ENCODE assay signal across 11 cellular contexts in genomic region chr3:52204337-52205073, GRCh38. TPM values are rescaled to one million over a fixed set of nuclear protein-coding genes. Genes with fewer than 3 reads are reported as not detected.
DNase-seq lines count a peak whose midpoint lies in the region; ATAC-seq and TF ChIP-seq lines count a peak whose summit lies in the region.
"Had no signal": no experiment of that assay in that cellular context is flagged by ENCODE, and none has a peak within 500 bp of the region (broad histone marks: within the 10 kb centered on the region; RNA-seq: fewer than 3 reads in every experiment).

No MANE protein-coding gene starts in this region.

- H3K4me3 Mint-ChIP-seq in MCF 10A (ENCODE audit: unreplicated experiment), result no peak overlapping the region
- no peak overlapping the region for H3K4me3 Mint-ChIP-seq in chondrocyte (ENCODE audit: unreplicated experiment)
- H3K4me3 Mint-ChIP-seq: CD4-positive, CD25-positive, alpha-beta regulatory T cell had no signal

- peaks cover 89% of the 10 kb centered on the region for H3K36me3 ChIP-seq in upper lobe of right lung

- H3K9me3 ChIP-seq in upper lobe of right lung, result no peaks in the 10 kb centered on the region
- H3K9me3 ChIP-seq: SJSA1 had no signal

- DNase-seq in activated naive CD4-positive, alpha-beta T cell treated with anti-CD3 and anti-CD28 coated beads, Interleukin-2, amount 50 U/mL, for 72 hours (ENCODE audit: low spot score in 2 of 2), result no peak
- DNase-seq in activated naive CD4-positive, alpha-beta T cell treated with Interleukin-2 at 50 U/mL for 16 hours, result no peak
- peak; percentile 70 for DNase-seq in NCI-H2196 (lab: John Stamatoyannopoulos, UW; ENCODE audit: unreplicated experiment)
- peak; percentile 92 for DNase-seq in MCF 10A (ENCODE audit: unreplicated experiment)
- no peak for DNase-seq in upper lobe of right lung
- no peak for DNase-seq in cerebellum (ENCODE audit: low spot score)
- no peak for DNase-seq in chondrocyte (ENCODE audit: low spot score)
- DNase-seq: dermis blood vessel endothelial cell had no signal

- intact Hi-C loops in MCF 10A (cut with micrococcal nuclease) (no loop called here), upper lobe of right lung (cut with DNase I) (no loop called here)

- CTCF ChIA-PET in MCF 10A (lab: Yijun Ruan, JAX), result interaction anchor here (0.5 to 2.2 kb wide), 10 partner anchors 27 to 209 kb away, joined by 3 to 13 read pairs (median 4); partner anchors contain the start of gene RPL29

- H3K4me1 Mint-ChIP-seq in MCF 10A (ENCODE audit: insufficient read depth, unreplicated experiment), result peaks cover 20% of the 10 kb centered on the region
- H3K4me1 Mint-ChIP-seq in chondrocyte (ENCODE audit: low read depth), result peaks cover 21% of the 10 kb centered on the region

- no TSS peak for BruUV-seq in MCF 10A (replicated peaks; lab: Mats Ljungman, UMichigan)

- no peak overlapping the region for H3K4me3 ChIP-seq in upper lobe of right lung
- H3K4me3 ChIP-seq: SJSA1 had no signal

- POLR2A ChIA-PET in MCF 10A (lab: Yijun Ruan, JAX), result interaction anchor here (0.7 to 2.3 kb wide), 17 partner anchors 10 to 263 kb away, joined by 3 to 17 read pairs (median 4); partner anchors contain the start of genes ABHD14A, GLYCTK, POC1A and RRP9

- peaks cover 41% of the 10 kb centered on the region for H3K4me1 ChIP-seq in upper lobe of right lung

- no peaks in the 10 kb centered on the region for H3K9me3 Mint-ChIP-seq in activated naive CD4-positive, alpha-beta T cell treated with anti-CD3 and anti-CD28 coated beads, Interleukin-2, amount 50 U/mL, for 72 hours
- no peaks in the 10 kb centered on the region for H3K9me3 Mint-ChIP-seq in MCF 10A (ENCODE audit: unreplicated experiment)
- no peaks in the 10 kb centered on the region for H3K9me3 Mint-ChIP-seq in chondrocyte (ENCODE audit: low read depth)
- H3K9me3 Mint-ChIP-seq: CD4-positive, CD25-positive, alpha-beta regulatory T cell had no signal

- peaks cover 33 to 55% of the 10 kb centered on the region in 2 donors for H3K36me3 Mint-ChIP-seq in activated naive CD4-positive, alpha-beta T cell treated with anti-CD3 and anti-CD28 coated beads, Interleukin-2, amount 50 U/mL, for 72 hours
- peaks cover 94% of the 10 kb centered on the region for H3K36me3 Mint-ChIP-seq in MCF 10A (ENCODE audit: insufficient read depth, unreplicated experiment)
- H3K36me3 Mint-ChIP-seq in chondrocyte (ENCODE audit: low read depth), result peaks cover 54% of the 10 kb centered on the region

- H3K27me3 Mint-ChIP-seq in MCF 10A (ENCODE audit: insufficient read depth, unreplicated experiment) (no peaks in the 10 kb centered on the region), chondrocyte (ENCODE audit: low read depth) (no peaks in the 10 kb centered on the region)
- H3K27me3 Mint-ChIP-seq: CD4-positive, CD25-positive, alpha-beta regulatory T cell had no signal

- ATAC-seq in activated naive CD4-positive, alpha-beta T cell treated with anti-CD3 and anti-CD28 coated beads, Interleukin-2, amount 50 U/mL, for 72 hours, result peak; percentile 91 to 94
- ATAC-seq in upper lobe of right lung, result peak; percentile 34
- no peak for ATAC-seq in GM21825 (IDR thresholded peaks at IDR 0.05; ENCODE audit: unreplicated experiment)

- no peak for TF ChIP-seq CTCF in MCF 10A (IDR thresholded peaks at IDR 0.05; ENCODE audit: unreplicated experiment)
- no peak for TF ChIP-seq CTCF in upper lobe of right lung (IDR thresholded peaks at IDR 0.05)
- TF ChIP-seq CTCF in chondrocyte (IDR thresholded peaks at IDR 0.05), result no peak

- no peak overlapping the region for H3K27ac ChIP-seq in upper lobe of right lung
- H3K27ac ChIP-seq: SJSA1 had no signal

- H3K27me3 ChIP-seq in upper lobe of right lung, result no peaks in the 10 kb centered on the region
- H3K27me3 ChIP-seq: SJSA1 had no signal

- peak overlapping the region; percentile 5 to 70 for H3K27ac Mint-ChIP-seq in activated naive CD4-positive, alpha-beta T cell treated with anti-CD3 and anti-CD28 coated beads, Interleukin-2, amount 50 U/mL, for 72 hours
- H3K27ac Mint-ChIP-seq in MCF 10A (ENCODE audit: low read depth, unreplicated experiment) (no peak overlapping the region), chondrocyte (ENCODE audit: unreplicated experiment) (no peak overlapping the region)

RNA-seq across cellular contexts. Expression of gene ALAS1, which starts 6.5 kb away (rescaled TPM):
- total RNA-seq in activated naive CD4-positive, alpha-beta T cell treated with anti-CD3 and anti-CD28 coated beads, Interleukin-2, amount 50 U/mL, for 72 hours, result 10 to 100 TPM; 56.1 to 72.0 TPM
- total RNA-seq in MCF 10A (2022) (29.2 and 35.7 TPM in 2 replicates), upper lobe of right lung (78.9 TPM), cerebellum (34.6 TPM), chondrocyte (37.5 to 39.8 TPM (median 38.3 TPM) in 3 replicates)

RNA-seq across cellular contexts. Expression of gene TLR9, which starts 20.9 kb away (rescaled TPM):
- total RNA-seq in activated naive CD4-positive, alpha-beta T cell treated with anti-CD3 and anti-CD28 coated beads, Interleukin-2, amount 50 U/mL, for 72 hours, result under 1 TPM; 0.18 to 0.86 TPM
- total RNA-seq in MCF 10A (2022) (not detected in 2 replicates), upper lobe of right lung (0.87 TPM), cerebellum (0.09 TPM), chondrocyte (0.12 TPM in 1 of 3 replicates, not detected in the others)
- total RNA-seq: SJSA1 had no signal

RNA-seq across cellular contexts. Expression of gene TWF2, which starts 34.5 kb away (rescaled TPM):
- 100 to 1,000 TPM in 1 of 2 donors, 10 to 100 TPM in 1; 75.8 to 139 TPM for total RNA-seq in activated naive CD4-positive, alpha-beta T cell treated with anti-CD3 and anti-CD28 coated beads, Interleukin-2, amount 50 U/mL, for 72 hours
- total RNA-seq in MCF 10A (2022) (30.5 and 47.0 TPM in 2 replicates), upper lobe of right lung (50.4 TPM), cerebellum (15.1 TPM), chondrocyte (58.9 to 65.9 TPM (median 65.2 TPM) in 3 replicates)

RNA-seq across cellular contexts. Expression of gene PPM1M, which starts 41.1 kb away (rescaled TPM):
- 10 to 100 TPM; 52.3 to 74.1 TPM for total RNA-seq in activated naive CD4-positive, alpha-beta T cell treated with anti-CD3 and anti-CD28 coated beads, Interleukin-2, amount 50 U/mL, for 72 hours
- total RNA-seq in MCF 10A (2022), result 10.4 and 14.0 TPM in 2 replicates
- total RNA-seq in upper lobe of right lung, result 44.0 TPM
- total RNA-seq in cerebellum, result 3.1 TPM
- 14.5 to 20.8 TPM (median 20.1 TPM) in 3 replicates for total RNA-seq in chondrocyte

RNA-seq across cellular contexts. Expression of gene POC1A, which starts 50.3 kb away (rescaled TPM):
- 10 to 100 TPM; 28.8 to 32.2 TPM for total RNA-seq in activated naive CD4-positive, alpha-beta T cell treated with anti-CD3 and anti-CD28 coated beads, Interleukin-2, amount 50 U/mL, for 72 hours
- total RNA-seq in MCF 10A (2022) (7.5 and 9.8 TPM in 2 replicates), upper lobe of right lung (2.5 TPM), cerebellum (4.2 TPM), chondrocyte (5.3 to 5.7 TPM (median 5.5 TPM) in 3 replicates)

Comparison
In these comparisons a context has a peak if more than half of its experiments do, and no peak if none do; other contexts are left out.
1. DNase-seq: peak in NCI-H2196 (single experiment) and MCF 10A (single experiment); none in activated naive CD4-positive, alpha-beta T cell treated with anti-CD3 and anti-CD28 coated beads, Interleukin-2, amount 50 U/mL, for 72 hours (0 of 2), activated naive CD4-positive, alpha-beta T cell treated with Interleukin-2 at 50 U/mL for 16 hours (single experiment), upper lobe of right lung (single experiment), cerebellum (single experiment) and chondrocyte (single experiment).
2. H3K27ac Mint-ChIP-seq: peak in activated naive CD4-positive, alpha-beta T cell treated with anti-CD3 and anti-CD28 coated beads, Interleukin-2, amount 50 U/mL, for 72 hours (2 of 2); none in MCF 10A (single experiment) and chondrocyte (single experiment).